ENCODE assay signal across 8 cellular contexts in genomic region chr7:107661081-107661864, GRCh38. TPM values are rescaled to one million over a fixed set of nuclear protein-coding genes. Genes with fewer than 3 reads are reported as not detected.
DNase-seq lines count a peak whose midpoint lies in the region; ATAC-seq lines count a peak whose summit lies in the region.

No MANE protein-coding gene starts in this region.

- intact Hi-C loops in head of caudate nucleus (cut with DNase I) (no loop called here), posterior vena cava (cut with DNase I) (loop anchor here in 1 of 2 donors (1.0 kb wide), 1 partner anchor 27 kb away; no protein-coding TSS in a partner anchor)

- ATAC-seq in HG02623 (IDR thresholded peaks at IDR 0.05; ENCODE audit: unreplicated experiment) (peak; percentile 51), GM21717 (IDR thresholded peaks at IDR 0.05; ENCODE audit: unreplicated experiment) (no peak)

- DNase-seq in EL (peak; percentile 53), NCI-H748 (lab: John Stamatoyannopoulos, UW; ENCODE audit: unreplicated experiment) (peak; percentile 84), head of caudate nucleus (peak in 39 of 42 donors; percentile 11 to 76 (median 44)), posterior vena cava (ENCODE audit: low spot score) (peak; percentile 83), hippocampal formation (lab: John Stamatoyannopoulos, UW) (no peak)
- peak; percentile 44 for DNase-seq in activated naive CD4-positive, alpha-beta T cell treated with Interleukin-2 at 50 U/mL for 16 hours

RNA-seq across cellular contexts. Expression of gene SLC26A4, which starts 0.6 kb away (rescaled TPM):
- under 1 TPM; 0.57 to 0.60 TPM for total RNA-seq in posterior vena cava

Comparison
In these comparisons a context has a peak if more than half of its experiments do, and no peak if none do; other contexts are left out.
1. DNase-seq: peak in EL (single experiment), NCI-H748 (single experiment), activated naive CD4-positive, alpha-beta T cell treated with Interleukin-2 at 50 U/mL for 16 hours (single experiment), head of caudate nucleus (39 of 42) and posterior vena cava (single experiment); none in hippocampal formation (0 of 2).